ENCODE assay signal across 11 cellular contexts in genomic region chr9:69945671-69946141, GRCh38.
DNase-seq lines count a peak whose midpoint lies in the region; TF ChIP-seq lines count a peak whose summit lies in the region.
"Had no signal": no experiment of that assay in that cellular context is flagged by ENCODE, and none has a peak within 500 bp of the region (broad histone marks: within the 10 kb centered on the region; RNA-seq: fewer than 3 reads in every experiment).

No MANE protein-coding gene starts in this region.

- H3K9me2 ChIP-seq in OCI-LY7 (ENCODE audit: insufficient read depth, low read length) = no peaks in the 10 kb centered on the region

- H3K9ac ChIP-seq in fibroblast of lung (ENCODE audit: insufficient read depth, low read length) = no peak overlapping the region

- no peak overlapping the region for H3K4me3 Mint-ChIP-seq in nephron
- no peak overlapping the region for H3K4me3 Mint-ChIP-seq in activated naive CD4-positive, alpha-beta T cell treated with anti-CD3 and anti-CD28 coated beads, Interleukin-2, amount 10 ng/mL, durations not matched to agents 7 days and 5 days
- H3K4me3 Mint-ChIP-seq in activated T-helper 2 cell treated with anti-CD3 and anti-CD28 coated beads, Interferon-gamma antibody, Interleukin-2, Interleukin-4, amounts not matched to agents 10 μg/mL and 5 μg/mL and 100 μg/mL, durations not matched to agents 14 hours and 24 hours and 36 hours (ENCODE audit: low read depth) = no peak overlapping the region

- H3K4me3 ChIP-seq in fibroblast of lung (replicated peaks in 1 of 4; ENCODE audit: control extremely low read depth in 1 of 4, insufficient read depth in 1 of 4, low read depth in 3 of 4, low read length in 4 of 4) = no peak overlapping the region
- no peak overlapping the region for H3K4me3 ChIP-seq in BE2C (ENCODE audit: low read depth, low read length)
- H3K4me3 ChIP-seq in OCI-LY7 (ENCODE audit: low read depth, low read length, poor library complexity, severe bottlenecking) = no peak overlapping the region

- peaks cover 14% of the 10 kb centered on the region for H3K4me1 ChIP-seq in fibroblast of lung (ENCODE audit: control insufficient read depth, extremely low read depth, insufficient read depth, low read length)
- H3K4me1 ChIP-seq in BE2C = no peaks in the 10 kb centered on the region
- no peaks in the 10 kb centered on the region for H3K4me1 ChIP-seq in OCI-LY7 (ENCODE audit: insufficient read depth, low read length, poor library complexity, severe bottlenecking)

- DNase-seq in AG09319 (ENCODE audit: extremely low read depth, low read depth) (peak; percentile 25), MV-4-11 (lab: John Stamatoyannopoulos, UW) (peak; percentile 90), fibroblast of lung (ENCODE audit: low read depth in 2 of 2) (peak; percentile 36 to 93), BE2C (no peak), OCI-LY7 (ENCODE audit: low spot score) (no peak)
- DNase-seq in activated naive CD4-positive, alpha-beta T cell treated with anti-CD3 and anti-CD28 coated beads, Interleukin-2, amount 10 ng/mL, durations not matched to agents 7 days and 5 days = no peak
- DNase-seq in activated T-helper 2 cell treated with anti-CD3 and anti-CD28 coated beads, Interferon-gamma antibody, Interleukin-2, Interleukin-4, amounts not matched to agents 10 μg/mL and 5 μg/mL and 100 μg/mL, durations not matched to agents 14 hours and 24 hours and 36 hours (ENCODE audit: low spot score) = no peak
- DNase-seq: NCI-H1694 treated with DMSO at 0.1 percent for 48 hours, T-helper 2 cell, trophoblast cell had no signal

- H3K4me2 ChIP-seq in fibroblast of lung (ENCODE audit: extremely low read depth, insufficient read depth, low read length) (peak overlapping the region; percentile 17), OCI-LY7 (ENCODE audit: low read length) (no peak overlapping the region)

- CTCF ChIA-PET in activated naive CD4-positive, alpha-beta T cell treated with anti-CD3 and anti-CD28 coated beads, Interleukin-2, amount 10 ng/mL, durations not matched to agents 7 days and 5 days (lab: Charles Lee) = no interaction called here
- CTCF ChIA-PET in OCI-LY7 (lab: Charles Lee; ENCODE audit: unreplicated experiment) = no interaction called here

- H2AFZ ChIP-seq in fibroblast of lung (ENCODE audit: low read length) (no peak overlapping the region), OCI-LY7 (ENCODE audit: low read length) (no peak overlapping the region)

- peaks cover 4% of the 10 kb centered on the region for H3K27me3 Mint-ChIP-seq in nephron (ENCODE audit: low read depth)
- H3K27me3 Mint-ChIP-seq in activated naive CD4-positive, alpha-beta T cell treated with anti-CD3 and anti-CD28 coated beads, Interleukin-2, amount 10 ng/mL, durations not matched to agents 7 days and 5 days = peaks cover 4% of the 10 kb centered on the region
- H3K27me3 Mint-ChIP-seq in activated T-helper 2 cell treated with anti-CD3 and anti-CD28 coated beads, Interferon-gamma antibody, Interleukin-2, Interleukin-4, amounts not matched to agents 10 μg/mL and 5 μg/mL and 100 μg/mL, durations not matched to agents 14 hours and 24 hours and 36 hours (ENCODE audit: low read depth) = peaks cover 12% of the 10 kb centered on the region

- POLR2A ChIA-PET in OCI-LY7 (lab: Charles Lee) = interaction anchor here (0.6 to 1.0 kb wide), 2 partner anchors 43 to 235 kb away, joined by 3 to 6 read pairs; no protein-coding TSS in a partner anchor

- H3K27me3 ChIP-seq in fibroblast of lung (ENCODE audit: control insufficient read depth, insufficient read depth, low read length) (no peaks in the 10 kb centered on the region), BE2C (no peaks in the 10 kb centered on the region)

- BruUV-seq in OCI-LY7 (replicated peaks; lab: Mats Ljungman, UMichigan) = no TSS peak

- H3K9me3 ChIP-seq in fibroblast of lung (ENCODE audit: control insufficient read depth, insufficient read depth, low read depth, low read length) (no peaks in the 10 kb centered on the region), BE2C (no peaks in the 10 kb centered on the region), OCI-LY7 (ENCODE audit: low read length) (no peaks in the 10 kb centered on the region)

- H3K27ac Mint-ChIP-seq in nephron = peak overlapping the region in 2 of 3 experiments; percentile 17 to 27
- no peak overlapping the region for H3K27ac Mint-ChIP-seq in activated naive CD4-positive, alpha-beta T cell treated with anti-CD3 and anti-CD28 coated beads, Interleukin-2, amount 10 ng/mL, durations not matched to agents 7 days and 5 days
- H3K27ac Mint-ChIP-seq in activated T-helper 2 cell treated with anti-CD3 and anti-CD28 coated beads, Interferon-gamma antibody, Interleukin-2, Interleukin-4, amounts not matched to agents 10 μg/mL and 5 μg/mL and 100 μg/mL, durations not matched to agents 14 hours and 24 hours and 36 hours = no peak overlapping the region

- intact Hi-C loops in OCI-LY7 (cut with micrococcal nuclease; ENCODE audit: unreplicated experiment) = no loop called here
- intact Hi-C loops in activated T-helper 2 cell treated with anti-CD3 and anti-CD28 coated beads, Interferon-gamma antibody, Interleukin-2, Interleukin-4, amounts not matched to agents 10 μg/mL and 5 μg/mL and 100 μg/mL, durations not matched to agents 14 hours and 24 hours and 36 hours (cut with micrococcal nuclease) = no loop called here

- no peaks in the 10 kb centered on the region for H3K36me3 Mint-ChIP-seq in nephron (ENCODE audit: low read depth)
- no peaks in the 10 kb centered on the region for H3K36me3 Mint-ChIP-seq in activated naive CD4-positive, alpha-beta T cell treated with anti-CD3 and anti-CD28 coated beads, Interleukin-2, amount 10 ng/mL, durations not matched to agents 7 days and 5 days
- H3K36me3 Mint-ChIP-seq in activated T-helper 2 cell treated with anti-CD3 and anti-CD28 coated beads, Interferon-gamma antibody, Interleukin-2, Interleukin-4, amounts not matched to agents 10 μg/mL and 5 μg/mL and 100 μg/mL, durations not matched to agents 14 hours and 24 hours and 36 hours (ENCODE audit: low read depth) = no peaks in the 10 kb centered on the region

- H3K36me3 ChIP-seq in fibroblast of lung (ENCODE audit: control insufficient read depth, insufficient read depth, low read length) = no peaks in the 10 kb centered on the region
- H3K36me3 ChIP-seq in BE2C = no peaks in the 10 kb centered on the region
- H3K36me3 ChIP-seq in OCI-LY7 (ENCODE audit: insufficient read depth, low read length) = no peaks in the 10 kb centered on the region

- H4K20me1 ChIP-seq in fibroblast of lung (ENCODE audit: control insufficient read depth, extremely low read depth, insufficient read depth, low read length) = no peaks in the 10 kb centered on the region
- H4K20me1 ChIP-seq in OCI-LY7 (ENCODE audit: insufficient read depth, low read length) = no peaks in the 10 kb centered on the region

- peak overlapping the region; percentile 76 for H3K27ac ChIP-seq in fibroblast of lung (ENCODE audit: insufficient read depth, low read length)
- no peak overlapping the region for H3K27ac ChIP-seq in OCI-LY7 (ENCODE audit: low read depth, low read length, poor library complexity, severe bottlenecking)

- H3K9me3 Mint-ChIP-seq in nephron = no peaks in the 10 kb centered on the region
- no peaks in the 10 kb centered on the region for H3K9me3 Mint-ChIP-seq in activated naive CD4-positive, alpha-beta T cell treated with anti-CD3 and anti-CD28 coated beads, Interleukin-2, amount 10 ng/mL, durations not matched to agents 7 days and 5 days
- H3K9me3 Mint-ChIP-seq in activated T-helper 2 cell treated with anti-CD3 and anti-CD28 coated beads, Interferon-gamma antibody, Interleukin-2, Interleukin-4, amounts not matched to agents 10 μg/mL and 5 μg/mL and 100 μg/mL, durations not matched to agents 14 hours and 24 hours and 36 hours = no peaks in the 10 kb centered on the region

- peaks cover 33% of the 10 kb centered on the region for H3K4me1 Mint-ChIP-seq in nephron
- H3K4me1 Mint-ChIP-seq in activated naive CD4-positive, alpha-beta T cell treated with anti-CD3 and anti-CD28 coated beads, Interleukin-2, amount 10 ng/mL, durations not matched to agents 7 days and 5 days = no peaks in the 10 kb centered on the region
- no peaks in the 10 kb centered on the region for H3K4me1 Mint-ChIP-seq in activated T-helper 2 cell treated with anti-CD3 and anti-CD28 coated beads, Interferon-gamma antibody, Interleukin-2, Interleukin-4, amounts not matched to agents 10 μg/mL and 5 μg/mL and 100 μg/mL, durations not matched to agents 14 hours and 24 hours and 36 hours (ENCODE audit: low read depth)

- TF ChIP-seq CTCF in AG09319 (IDR thresholded peaks at IDR 0.05; ENCODE audit: low read depth, low read length) = no peak
- TF ChIP-seq CTCF in fibroblast of lung (conservative IDR thresholded peaks at IDR 0.05 in 1 of 2, IDR thresholded peaks at IDR 0.05 in 1 of 2; ENCODE audit: low read depth in 1 of 2, low read length in 2 of 2) = no peak
- TF ChIP-seq CTCF in nephron (IDR thresholded peaks at IDR 0.05; ENCODE audit: unreplicated experiment in 3 of 3) = no peak
- TF ChIP-seq CTCF in BE2C (IDR thresholded peaks at IDR 0.05; ENCODE audit: low read depth, low read length) = no peak
- TF ChIP-seq CTCF in OCI-LY7 (conservative IDR thresholded peaks at IDR 0.05; ENCODE audit: low read length) = no peak

- H3K79me2 ChIP-seq in fibroblast of lung (ENCODE audit: control insufficient read depth, insufficient read depth, low read length) = no peaks in the 10 kb centered on the region
- no peaks in the 10 kb centered on the region for H3K79me2 ChIP-seq in OCI-LY7 (ENCODE audit: insufficient read depth, low read depth, low read length)

Comparison
In these comparisons a context has a peak if more than half of its experiments do, and no peak if none do; other contexts are left out.
1. DNase-seq: peak in AG09319 (single experiment), MV-4-11 (single experiment) and fibroblast of lung (2 of 2); none in BE2C (single experiment), activated naive CD4-positive, alpha-beta T cell treated with anti-CD3 and anti-CD28 coated beads, Interleukin-2, amount 10 ng/mL, durations not matched to agents 7 days and 5 days (single experiment), OCI-LY7 (single experiment) and activated T-helper 2 cell treated with anti-CD3 and anti-CD28 coated beads, Interferon-gamma antibody, Interleukin-2, Interleukin-4, amounts not matched to agents 10 μg/mL and 5 μg/mL and 100 μg/mL, durations not matched to agents 14 hours and 24 hours and 36 hours (single experiment).
2. H3K27ac Mint-ChIP-seq: peak in nephron (2 of 3); none in activated naive CD4-positive, alpha-beta T cell treated with anti-CD3 and anti-CD28 coated beads, Interleukin-2, amount 10 ng/mL, durations not matched to agents 7 days and 5 days (single experiment) and activated T-helper 2 cell treated with anti-CD3 and anti-CD28 coated beads, Interferon-gamma antibody, Interleukin-2, Interleukin-4, amounts not matched to agents 10 μg/mL and 5 μg/mL and 100 μg/mL, durations not matched to agents 14 hours and 24 hours and 36 hours (single experiment).